In the genomic region with DNA sequence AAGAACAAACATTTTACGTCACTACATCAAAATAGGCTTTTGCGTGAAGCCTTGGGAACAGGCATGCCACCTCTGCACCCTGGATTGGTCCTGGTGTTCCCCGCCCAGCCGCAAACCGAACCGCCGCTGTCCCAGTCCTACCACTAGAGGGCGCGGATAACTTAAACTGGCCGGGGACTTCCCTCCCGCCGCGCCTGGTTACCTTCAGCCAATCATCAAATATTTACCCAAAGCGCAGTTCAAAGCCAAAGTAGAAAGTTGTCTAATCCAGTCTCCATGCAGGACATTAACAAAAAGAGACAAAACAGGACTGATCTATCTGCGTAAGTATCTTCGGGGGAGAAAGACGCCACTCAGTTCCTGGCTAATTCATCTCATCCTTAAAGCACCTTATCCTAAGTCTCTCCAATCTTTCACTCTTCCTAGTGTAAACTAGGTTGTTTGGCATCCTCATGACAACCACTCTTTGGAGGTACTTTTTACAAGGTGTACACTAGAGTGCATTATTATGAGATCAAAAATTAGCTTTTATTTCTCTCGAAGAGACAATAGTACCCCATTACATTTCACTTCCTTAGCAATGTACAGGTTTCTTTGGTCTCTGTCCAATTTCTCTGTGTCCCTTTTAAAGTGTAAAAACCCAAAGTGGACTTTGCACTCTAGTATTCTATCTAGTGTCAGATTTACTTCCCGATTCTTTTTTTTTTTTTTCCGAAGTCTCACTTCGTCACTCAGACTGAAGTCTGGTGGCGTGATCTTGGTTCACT, we compare ENCODE assay signal across 8 cellular contexts. TPM values are rescaled to one million over a fixed set of nuclear protein-coding genes. Genes with fewer than 3 reads are reported as not detected.
A peak's percentile ranks its signal among the peaks of the same experiment; 100 is the strongest.
DNase-seq lines count a peak whose midpoint lies in the region; ATAC-seq, FAIRE-seq and TF ChIP-seq lines count a peak whose summit lies in the region.

No MANE protein-coding gene starts in this region.

- no peak overlapping the region for H3K27ac ChIP-seq in OCI-LY3 (ENCODE audit: low read length)

- FAIRE-seq in endometrium (lab: Jason Lieb, UNC) = peak; percentile 4

- DNase-seq in Daoy (ENCODE audit: low read depth) (peak; percentile 83), HuH-7 (ENCODE audit: low spot score) (peak; percentile 80), middle frontal gyrus (ENCODE audit: extremely low spot score, low spot score) (peak; percentile 79)
- DNase-seq in activated CD8-positive, alpha-beta memory T cell treated with anti-CD3 and anti-CD28 coated beads, Interleukin-2, amount 50 U/mL, for 4 hours = peak; percentile 83
- DNase-seq in stimulated activated CD8-positive, alpha-beta memory T cell treated with anti-CD3 and anti-CD28 coated beads, Interleukin-15, amount 100 ng/mL, for 4 hours (ENCODE audit: low read depth in 2 of 2) = peak; percentile 61 to 73

- no peak for ATAC-seq in GM21381 (IDR thresholded peaks at IDR 0.05; ENCODE audit: unreplicated experiment)

- peak overlapping the region; percentile 68 for H3K4me3 ChIP-seq in OCI-LY3 (ENCODE audit: low read length)

- peak; percentile 91 for TF ChIP-seq CTCF in OCI-LY3 (IDR thresholded peaks at IDR 0.05; ENCODE audit: low read depth, low read length)

- no peaks in the 10 kb centered on the region for H3K9me3 ChIP-seq in OCI-LY3 (ENCODE audit: insufficient read depth, low read length)

- peaks cover 5% of the 10 kb centered on the region for H4K20me1 ChIP-seq in OCI-LY3 (ENCODE audit: insufficient read depth, low read length)

- peak overlapping the region; percentile 42 for H3K9ac ChIP-seq in OCI-LY3 (ENCODE audit: low read length)

- H3K79me2 ChIP-seq in OCI-LY3 (ENCODE audit: low read length) = peaks cover 9% of the 10 kb centered on the region

- no peaks in the 10 kb centered on the region for H3K36me3 ChIP-seq in OCI-LY3 (replicated peaks; ENCODE audit: low read depth, low read length)

- H3K4me2 ChIP-seq in OCI-LY3 (ENCODE audit: low read length) = peak overlapping the region; percentile 66

- peaks cover 26% of the 10 kb centered on the region for H3K4me1 ChIP-seq in OCI-LY3 (ENCODE audit: low read length)

- H2AFZ ChIP-seq in OCI-LY3 (ENCODE audit: low read depth, low read length) = peak overlapping the region; percentile 88

- no peaks in the 10 kb centered on the region for H3K27me3 ChIP-seq in OCI-LY3 (ENCODE audit: low read depth, low read length)

RNA-seq across cellular contexts. Expression of gene CRY2, which starts 3.9 kb away (rescaled TPM):
- 5.3 and 14.7 TPM in 2 replicates for total RNA-seq in Daoy (2014; rRNA removed; shearing (Covaris generic))

RNA-seq across cellular contexts. Expression of gene SLC35C1, which starts 38.4 kb away (rescaled TPM):
- total RNA-seq in Daoy (2014; rRNA removed; shearing (Covaris generic)) = 3.2 and 3.5 TPM in 2 replicates

RNA-seq across cellular contexts. Expression of gene MAPK8IP1, which starts 42.1 kb away (rescaled TPM):
- total RNA-seq in Daoy (2014; rRNA removed; shearing (Covaris generic)) = 6.6 and 8.5 TPM in 2 replicates
